Comparison of ENCODE assay signal across 7 cellular contexts in the genomic region with DNA sequence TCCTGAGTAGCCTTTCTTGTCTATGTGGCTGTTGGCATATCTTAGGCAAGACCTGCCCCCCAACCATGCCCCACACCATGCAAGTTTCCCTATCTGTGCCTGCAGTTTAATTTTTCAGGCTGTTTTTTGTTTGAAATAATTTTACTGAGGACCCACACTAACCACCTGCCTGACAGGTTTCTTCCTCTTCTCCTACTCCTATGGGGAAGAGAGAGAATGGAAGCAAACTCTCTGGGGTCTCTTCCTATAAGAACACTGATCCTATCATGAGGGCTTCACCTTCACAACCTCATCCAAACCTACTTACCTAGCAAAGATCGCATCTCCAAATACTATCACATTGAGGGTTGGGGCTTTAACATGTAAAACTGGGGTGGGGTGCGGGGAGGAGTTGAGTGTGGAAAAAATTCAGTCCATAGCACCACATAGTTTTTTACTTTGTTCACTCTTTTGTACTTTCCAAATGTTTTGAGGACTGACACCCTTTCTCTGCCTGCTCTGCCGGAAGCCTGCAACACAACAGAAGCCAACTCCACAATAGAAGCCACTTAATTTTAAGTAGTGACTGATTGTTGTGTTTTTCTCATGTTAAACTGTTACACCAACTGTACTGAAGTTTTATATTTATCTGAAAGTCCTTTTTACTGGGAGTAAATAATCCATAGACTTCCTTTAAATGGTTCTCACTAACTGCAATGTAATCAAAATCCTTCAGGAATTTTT.
"Had no signal": no experiment of that assay in that cellular context is flagged by ENCODE, and none has a peak within 500 bp of the region (broad histone marks: within the 10 kb centered on the region; RNA-seq: fewer than 3 reads in every experiment).

No MANE protein-coding gene starts in this region.

- ATAC-seq: HepG2 had no signal

- FAIRE-seq: H54, HepG2, HTR-8/SVneo had no signal

- DNase-seq: GOT3, H9, HCEC 1CT, KG1 had no signal
